In the genomic region with DNA sequence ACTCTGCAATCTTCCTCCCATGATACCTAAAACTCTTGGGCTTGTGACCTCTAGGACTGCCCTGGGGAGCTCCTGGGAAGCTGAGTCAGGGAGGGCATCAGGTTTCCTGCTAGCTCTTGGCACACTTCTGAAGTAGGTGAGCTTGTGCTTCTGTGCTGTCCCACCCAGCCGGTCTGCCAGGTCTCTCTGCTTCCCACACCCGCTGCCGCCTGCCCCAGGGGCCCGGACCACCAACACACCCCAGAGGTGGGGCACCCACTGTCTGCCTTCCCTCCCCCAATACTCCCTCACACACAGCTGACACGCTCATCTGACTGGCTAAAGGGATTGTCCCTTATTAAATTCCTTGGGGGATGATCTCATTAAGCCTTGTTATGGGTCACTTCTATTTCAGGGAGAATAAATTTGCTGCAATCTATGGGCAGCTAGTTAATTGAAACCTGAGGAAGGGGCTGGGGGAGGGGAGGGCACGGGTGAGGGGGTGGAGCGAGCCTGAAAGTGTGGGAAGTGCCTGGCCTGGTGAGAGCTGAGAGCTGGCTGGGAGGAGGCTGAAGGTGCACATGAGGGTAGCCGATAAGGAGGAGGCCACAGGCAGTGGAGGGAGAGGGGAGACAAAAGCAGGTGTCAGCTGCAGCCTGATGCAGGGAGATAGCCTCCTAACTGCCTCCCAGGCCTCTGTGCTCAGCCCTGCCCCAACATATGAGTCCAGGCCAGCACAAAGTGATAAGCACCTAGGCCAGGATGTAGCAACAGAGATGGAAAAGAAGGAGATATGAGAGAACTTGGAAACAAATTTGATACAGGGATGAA, we compare ENCODE assay signal across 8 cellular contexts. TPM values are rescaled to one million over a fixed set of nuclear protein-coding genes. Genes with fewer than 3 reads are reported as not detected.
DNase-seq lines count a peak whose midpoint lies in the region; ATAC-seq and TF ChIP-seq lines count a peak whose summit lies in the region.

No MANE protein-coding gene starts in this region.

- H4K8ac ChIP-seq in trophoblast cell (ENCODE audit: low read depth, low read length), result no peak overlapping the region

- H3K4me3 ChIP-seq in endodermal cell (ENCODE audit: low read length) (no peak overlapping the region), trophoblast cell (ENCODE audit: low read depth, low read length) (no peak overlapping the region)

- H3K4me3 Mint-ChIP-seq in endodermal cell, result no peak overlapping the region
- H3K4me3 Mint-ChIP-seq in activated CD8-positive, alpha-beta memory T cell treated with anti-CD3 and anti-CD28 coated beads, Interleukin-2, amount 10 ng/mL, durations not matched to agents 7 days and 5 days, result no peak overlapping the region

- H3K79me2 ChIP-seq in trophoblast cell (ENCODE audit: control insufficient read depth, insufficient read depth, low read length, poor library complexity), result no peaks in the 10 kb centered on the region

- H3K4me1 ChIP-seq in ES-I3 (ENCODE audit: insufficient read depth, low read length) (peaks cover 30% of the 10 kb centered on the region), endodermal cell (ENCODE audit: control insufficient read depth, insufficient read depth, low read length) (no peaks in the 10 kb centered on the region), trophoblast cell (ENCODE audit: control insufficient read depth in 1 of 2, insufficient read depth in 2 of 2, low read length in 2 of 2) (peaks cover 14 to 21% of the 10 kb centered on the region in 2 experiments)

- H3K14ac ChIP-seq in trophoblast cell (ENCODE audit: low read length), result peak overlapping the region; percentile 18

- no peak overlapping the region for H2AFZ ChIP-seq in trophoblast cell (ENCODE audit: insufficient read depth, low read length, poor library complexity)

- no peak overlapping the region for H2BK120ac ChIP-seq in trophoblast cell (ENCODE audit: insufficient read depth, low read length, poor library complexity)

- H2BK12ac ChIP-seq in trophoblast cell (ENCODE audit: low read length), result peak overlapping the region; percentile 8

- H3K79me1 ChIP-seq in trophoblast cell (ENCODE audit: low read length), result no peaks in the 10 kb centered on the region

- H3K9me3 Mint-ChIP-seq in endodermal cell, result no peaks in the 10 kb centered on the region
- H3K9me3 Mint-ChIP-seq in activated CD8-positive, alpha-beta memory T cell treated with anti-CD3 and anti-CD28 coated beads, Interleukin-2, amount 10 ng/mL, durations not matched to agents 7 days and 5 days (ENCODE audit: low read depth), result peaks cover 2% of the 10 kb centered on the region

- DNase-seq in NCI-H510A treated with DMSO at 0.1 percent for 48 hours (lab: John Stamatoyannopoulos, UW), result peak; percentile 51
- peak; percentile 79 for DNase-seq in endodermal cell
- DNase-seq in trophoblast cell, result no peak
- DNase-seq in activated CD8-positive, alpha-beta memory T cell treated with anti-CD3 and anti-CD28 coated beads, Interleukin-2, amount 10 ng/mL, durations not matched to agents 7 days and 5 days, result no peak
- no peak for DNase-seq in T-helper 9 cell

- H3K4me2 ChIP-seq in trophoblast cell (ENCODE audit: low read length), result no peak overlapping the region

- peak overlapping the region; percentile 30 for H3K27ac Mint-ChIP-seq in endodermal cell
- no peak overlapping the region for H3K27ac Mint-ChIP-seq in activated CD8-positive, alpha-beta memory T cell treated with anti-CD3 and anti-CD28 coated beads, Interleukin-2, amount 10 ng/mL, durations not matched to agents 7 days and 5 days

- CTCF ChIA-PET in activated CD8-positive, alpha-beta memory T cell treated with anti-CD3 and anti-CD28 coated beads, Interleukin-2, amount 10 ng/mL, durations not matched to agents 7 days and 5 days (lab: Charles Lee), result interaction anchor here (1.0 to 12.5 kb wide), 3 partner anchors 10 to 506 kb away, joined by 3 to 96 read pairs (median 88); a partner anchor contains a TSS

- peak overlapping the region; percentile 5 for H4K91ac ChIP-seq in trophoblast cell (ENCODE audit: low read depth, low read length)

- no peaks in the 10 kb centered on the region for H3K36me3 ChIP-seq in ES-I3 (ENCODE audit: insufficient read depth, low read length)
- no peaks in the 10 kb centered on the region for H3K36me3 ChIP-seq in endodermal cell (ENCODE audit: control insufficient read depth, insufficient read depth, low read length)
- H3K36me3 ChIP-seq in trophoblast cell (ENCODE audit: control insufficient read depth in 1 of 2, insufficient read depth in 2 of 2, low read length in 2 of 2), result no peaks in the 10 kb centered on the region

- TF ChIP-seq CTCF in endodermal cell (conservative IDR thresholded peaks at IDR 0.05), result no peak

- no peak overlapping the region for H2AK5ac ChIP-seq in trophoblast cell (ENCODE audit: low read length)

- H3K23ac ChIP-seq in trophoblast cell (ENCODE audit: low read length), result no peak overlapping the region

- H3K9ac ChIP-seq in ES-I3 (ENCODE audit: low read depth, low read length) (peak overlapping the region; percentile 22; the same call in 1 of the 2 replicates), endodermal cell (ENCODE audit: extremely low read depth, low read length, poor library complexity, severe bottlenecking) (no peak overlapping the region), trophoblast cell (ENCODE audit: low read length) (no peak overlapping the region)

- WGBS in endodermal cell (ENCODE audit: insufficient coverage in 1 of 2, insufficient read length in 1 of 2), 2 experiments, result 50% methylated on average over 8 of the region's 8 CpGs; no CpG with 5 or more reads in 1 of the 2 experiments
- WGBS in trophoblast cell (ENCODE audit: extremely low coverage, insufficient coverage, insufficient read length), result no CpG with 5 or more reads among the region's 8 CpGs

- H2BK5ac ChIP-seq in trophoblast cell (ENCODE audit: low read depth, low read length, poor library complexity), result no peak overlapping the region

- H3K27ac ChIP-seq in endodermal cell (ENCODE audit: low read depth, low read length) (no peak overlapping the region), trophoblast cell (ENCODE audit: low read depth, low read length) (no peak overlapping the region)

- no peaks in the 10 kb centered on the region for H3K9me3 ChIP-seq in ES-I3 (ENCODE audit: control insufficient read depth, insufficient read depth, low read length)
- H3K9me3 ChIP-seq in endodermal cell (ENCODE audit: control insufficient read depth, low read length), result no peaks in the 10 kb centered on the region
- peaks cover 2% of the 10 kb centered on the region for H3K9me3 ChIP-seq in trophoblast cell (ENCODE audit: insufficient read depth, low read depth, low read length)

- ATAC-seq in activated CD8-positive, alpha-beta memory T cell treated with anti-CD3 and anti-CD28 coated beads, Interleukin-2, amount 10 ng/mL, durations not matched to agents 7 days and 5 days, result no peak
- ATAC-seq in GM19455 (IDR thresholded peaks at IDR 0.05; ENCODE audit: unreplicated experiment) (no peak), HG03378 (IDR thresholded peaks at IDR 0.05; ENCODE audit: unreplicated experiment) (no peak)

- no peak overlapping the region for H3K18ac ChIP-seq in trophoblast cell (ENCODE audit: low read length)

- H3K36me3 Mint-ChIP-seq in endodermal cell (ENCODE audit: low read depth), result no peaks in the 10 kb centered on the region
- peaks cover 17% of the 10 kb centered on the region for H3K36me3 Mint-ChIP-seq in activated CD8-positive, alpha-beta memory T cell treated with anti-CD3 and anti-CD28 coated beads, Interleukin-2, amount 10 ng/mL, durations not matched to agents 7 days and 5 days

- H3K27me3 Mint-ChIP-seq in endodermal cell (ENCODE audit: insufficient read depth), result no peaks in the 10 kb centered on the region
- peaks cover 38% of the 10 kb centered on the region for H3K27me3 Mint-ChIP-seq in activated CD8-positive, alpha-beta memory T cell treated with anti-CD3 and anti-CD28 coated beads, Interleukin-2, amount 10 ng/mL, durations not matched to agents 7 days and 5 days

- H3K4me1 Mint-ChIP-seq in endodermal cell, result peaks cover 14% of the 10 kb centered on the region
- H3K4me1 Mint-ChIP-seq in activated CD8-positive, alpha-beta memory T cell treated with anti-CD3 and anti-CD28 coated beads, Interleukin-2, amount 10 ng/mL, durations not matched to agents 7 days and 5 days, result peaks cover 62% of the 10 kb centered on the region

- no peak overlapping the region for H4K12ac ChIP-seq in trophoblast cell (ENCODE audit: low read depth, low read length)

- H3K27me3 ChIP-seq in endodermal cell (ENCODE audit: control insufficient read depth, insufficient read depth, low read length, poor library complexity, severe bottlenecking), result no peaks in the 10 kb centered on the region
- H3K27me3 ChIP-seq in trophoblast cell (ENCODE audit: insufficient read depth, low read length), result no peaks in the 10 kb centered on the region

- no peak overlapping the region for H3K4ac ChIP-seq in trophoblast cell (ENCODE audit: low read depth, low read length)

RNA-seq across cellular contexts. Expression of a gene that starts 48.8 kb away (rescaled TPM):
- total RNA-seq in endodermal cell, result 100 to 1,000 TPM in 1 of 2 donors, 10 to 100 TPM in 1; 80.1 to 130 TPM
- 110 TPM for polyA plus RNA-seq in endodermal cell (2013, experiment 1 of 2)
- 113 TPM for polyA plus RNA-seq in endodermal cell (2013, experiment 2 of 2)
- polyA plus RNA-seq in trophoblast cell (2013), result 59.0 and 63.5 TPM in 2 replicates
- total RNA-seq in activated CD8-positive, alpha-beta memory T cell treated with anti-CD3 and anti-CD28 coated beads, Interleukin-2, amount 10 ng/mL, durations not matched to agents 7 days and 5 days, result 10 to 100 TPM; 57.4 to 59.2 TPM

RNA-seq across cellular contexts. Expression of a gene that starts 54.9 kb away (rescaled TPM):
- 100 to 1,000 TPM; 608 to 706 TPM for total RNA-seq in endodermal cell
- polyA plus RNA-seq in endodermal cell (2013, experiment 1 of 2), result 609 TPM
- polyA plus RNA-seq in endodermal cell (2013, experiment 2 of 2), result 550 TPM
- polyA plus RNA-seq in trophoblast cell (2013), result 277 and 282 TPM in 2 replicates
- total RNA-seq in activated CD8-positive, alpha-beta memory T cell treated with anti-CD3 and anti-CD28 coated beads, Interleukin-2, amount 10 ng/mL, durations not matched to agents 7 days and 5 days, result 100 to 1,000 TPM; 341 to 485 TPM

Comparison
In these comparisons a context has a peak if more than half of its experiments do, and no peak if none do; other contexts are left out.
1. DNase-seq: peak in NCI-H510A treated with DMSO at 0.1 percent for 48 hours (single experiment) and endodermal cell (single experiment); none in trophoblast cell (0 of 2), activated CD8-positive, alpha-beta memory T cell treated with anti-CD3 and anti-CD28 coated beads, Interleukin-2, amount 10 ng/mL, durations not matched to agents 7 days and 5 days (single experiment) and T-helper 9 cell (single experiment).